17 cellular contexts compared by ENCODE assay signal in genomic region chr4:87966095-87966496, GRCh38. TPM values are rescaled to one million over a fixed set of nuclear protein-coding genes. Genes with fewer than 3 reads are reported as not detected.
A peak's percentile ranks its signal among the peaks of the same experiment; 100 is the strongest.
DNase-seq lines count a peak whose midpoint lies in the region; ATAC-seq, FAIRE-seq and TF ChIP-seq lines count a peak whose summit lies in the region.
"Had no signal": no experiment of that assay in that cellular context is flagged by ENCODE, and none has a peak within 500 bp of the region (broad histone marks: within the 10 kb centered on the region; RNA-seq: fewer than 3 reads in every experiment).

No MANE protein-coding gene starts in this region.

- H3K27ac Mint-ChIP-seq in stimulated activated effector memory CD8-positive, alpha-beta T cell treated with anti-CD3 and anti-CD28 coated beads, Interleukin-12 subunit alpha, Interleukin-12 subunit beta, amount 100 ng/mL, for 72 hours: no peak overlapping the region
- H3K27ac Mint-ChIP-seq: CD14-positive monocyte; CD8-positive, alpha-beta T cell had no signal

- ATAC-seq in K562 (no peak; the same call in 2 of the 3 replicates), gastroesophageal sphincter (peak; percentile 16), GM21381 (IDR thresholded peaks at IDR 0.05; ENCODE audit: unreplicated experiment) (no peak)
- peak; percentile 44 for ATAC-seq in stimulated activated effector memory CD8-positive, alpha-beta T cell treated with anti-CD3 and anti-CD28 coated beads, Interleukin-12 subunit alpha, Interleukin-12 subunit beta, amount 100 ng/mL, for 72 hours
- ATAC-seq: A549; CD8-positive, alpha-beta T cell; HCT116 had no signal

- in situ Hi-C loops in K562 (cut with MboI): no loop called here
- in situ Hi-C loops in HAP-1 (cut with MboI; ENCODE audit: low sequenced_read_pairs): loop anchor here (10.0 kb wide), 1 partner anchor 111 kb away; no protein-coding TSS in a partner anchor

- H3K36me3 ChIP-seq in K562 (ENCODE audit: control insufficient read depth, insufficient read depth, low read length) (no peaks in the 10 kb centered on the region), gastroesophageal sphincter (no peaks in the 10 kb centered on the region), A673 (ENCODE audit: insufficient read depth, low read length, poor library complexity, severe bottlenecking) (no peaks in the 10 kb centered on the region), HAP-1 (replicated peaks) (no peaks in the 10 kb centered on the region)

- TF ChIP-seq POLR2A in K562 (conservative IDR thresholded peaks at IDR 0.05) (no peak), gastroesophageal sphincter (IDR thresholded peaks at IDR 0.05) (no peak)

- no TSS peak for BruUV-seq in K562 (replicated peaks; lab: Mats Ljungman, UMichigan)
- BruUV-seq in A673 (replicated peaks; lab: Mats Ljungman, UMichigan): no TSS peak

- H3K27me3 ChIP-seq in K562 (ENCODE audit: control insufficient read depth in 2 of 2, insufficient read depth in 2 of 2, low read length in 2 of 2): peaks cover 2 to 21% of the 10 kb centered on the region in 2 experiments; a peak in 3 of 5 replicates
- peaks cover 5% of the 10 kb centered on the region for H3K27me3 ChIP-seq in gastroesophageal sphincter
- no peaks in the 10 kb centered on the region for H3K27me3 ChIP-seq in A673 (replicated peaks; ENCODE audit: insufficient read depth, low read depth, low read length, poor library complexity)
- peaks cover 33% of the 10 kb centered on the region for H3K27me3 ChIP-seq in HAP-1 (ENCODE audit: low read depth)

- H3K36me3 Mint-ChIP-seq in stimulated activated effector memory CD8-positive, alpha-beta T cell treated with anti-CD3 and anti-CD28 coated beads, Interleukin-12 subunit alpha, Interleukin-12 subunit beta, amount 100 ng/mL, for 72 hours: no peaks in the 10 kb centered on the region
- H3K36me3 Mint-ChIP-seq: CD14-positive monocyte; CD8-positive, alpha-beta T cell had no signal

- H3K4me3 Mint-ChIP-seq in stimulated activated effector memory CD8-positive, alpha-beta T cell treated with anti-CD3 and anti-CD28 coated beads, Interleukin-12 subunit alpha, Interleukin-12 subunit beta, amount 100 ng/mL, for 72 hours: no peak overlapping the region
- H3K4me3 Mint-ChIP-seq: CD14-positive monocyte; CD8-positive, alpha-beta T cell had no signal

- CTCF ChIA-PET in K562 (lab: Yijun Ruan, JAX; ENCODE audit: low intra/inter-chr PET ratio) (interaction anchor here (0.5 kb wide), 1 partner anchor 8 kb away, joined by 3 read pairs; no protein-coding TSS in a partner anchor), A673 (lab: Charles Lee) (no interaction called here)

- no peaks in the 10 kb centered on the region for H3K9me3 Mint-ChIP-seq in stimulated activated effector memory CD8-positive, alpha-beta T cell treated with anti-CD3 and anti-CD28 coated beads, Interleukin-12 subunit alpha, Interleukin-12 subunit beta, amount 100 ng/mL, for 72 hours
- H3K9me3 Mint-ChIP-seq: CD14-positive monocyte; CD8-positive, alpha-beta T cell had no signal

- no peak overlapping the region for H3K9ac ChIP-seq in K562 (ENCODE audit: insufficient read depth in 1 of 2, low read depth in 2 of 2, low read length in 2 of 2)

- TF ChIP-seq CTCF in K562 (IDR thresholded peaks at IDR 0.05 in 2 of 3, conservative IDR thresholded peaks at IDR 0.05 in 1 of 3; ENCODE audit: insufficient read depth in 2 of 3, low read depth in 1 of 3, low read length in 3 of 3) (no peak), gastroesophageal sphincter (IDR thresholded peaks at IDR 0.05) (no peak), A673 (conservative IDR thresholded peaks at IDR 0.05; ENCODE audit: low read depth, low read length) (no peak)

- no peaks in the 10 kb centered on the region for H3K9me1 ChIP-seq in K562 (ENCODE audit: control insufficient read depth, insufficient read depth, low read length)

- 12% methylated on average over 8 of the region's 9 CpGs for WGBS in K562 (ENCODE audit: insufficient coverage, low coverage, missing lambda C conversion rate)
- WGBS in gastroesophageal sphincter (ENCODE audit: low coverage in 1 of 2), 2 donors: no CpG with 5 or more reads among the region's 9 CpGs

- no peaks in the 10 kb centered on the region for H3K79me2 ChIP-seq in K562 (ENCODE audit: control insufficient read depth, insufficient read depth, low read length)

- no peak overlapping the region for H3K27ac ChIP-seq in K562 (ENCODE audit: extremely low read depth, low read depth, low read length)
- no peak overlapping the region for H3K27ac ChIP-seq in gastroesophageal sphincter
- no peak overlapping the region for H3K27ac ChIP-seq in A673 (ENCODE audit: low read depth, low read length, poor library complexity, severe bottlenecking)
- H3K27ac ChIP-seq: A549, HL-60 had no signal

- no peak for TF ChIP-seq RAD21 in K562 (CRISPR knock-in tag; conservative IDR thresholded peaks at IDR 0.05 in 1 of 2, IDR thresholded peaks at IDR 0.05 in 1 of 2)

- intact Hi-C loops in K562 (cut with micrococcal nuclease) (no loop called here), A673 (cut with micrococcal nuclease; ENCODE audit: unreplicated experiment) (no loop called here)

- H3K4me2 ChIP-seq in K562 (ENCODE audit: insufficient read depth, low read length): no peak overlapping the region
- H3K4me2 ChIP-seq: A549 had no signal

- POLR2A ChIA-PET in K562 (lab: Yijun Ruan, JAX) (interaction anchor here (0.8 kb wide), 1 partner anchor 11 kb away, joined by 3 read pairs; no protein-coding TSS in a partner anchor), A673 (lab: Charles Lee; ENCODE audit: low non-redundant PET) (no interaction called here)

- DNase-seq in K562 (ENCODE audit: extremely low read depth in 1 of 4, low spot score in 3 of 4) (no peak), A673 (ENCODE audit: low spot score) (no peak), HAP-1 (ENCODE audit: low spot score in 2 of 2) (no peak)
- DNase-seq in stimulated activated effector memory CD8-positive, alpha-beta T cell treated with anti-CD3 and anti-CD28 coated beads, Interleukin-12 subunit alpha, Interleukin-12 subunit beta, amount 100 ng/mL, for 72 hours (ENCODE audit: low spot score in 2 of 2): no peak
- DNase-seq: CD8-positive, alpha-beta T cell; COR-L47; DMS153; DND-41; GDM1 had no signal

- no peaks in the 10 kb centered on the region for H4K20me1 ChIP-seq in K562 (replicated peaks; ENCODE audit: control insufficient read depth, insufficient read depth, low read length)

- no peak overlapping the region for H2AFZ ChIP-seq in K562 (ENCODE audit: low read depth, low read length)

- TF ChIP-seq EP300 in K562 (IDR thresholded peaks at IDR 0.05; ENCODE audit: low read length): no peak
- TF ChIP-seq EP300 in gastroesophageal sphincter (IDR thresholded peaks at IDR 0.05): no peak

- no peaks in the 10 kb centered on the region for H3K4me1 Mint-ChIP-seq in stimulated activated effector memory CD8-positive, alpha-beta T cell treated with anti-CD3 and anti-CD28 coated beads, Interleukin-12 subunit alpha, Interleukin-12 subunit beta, amount 100 ng/mL, for 72 hours
- H3K4me1 Mint-ChIP-seq: CD14-positive monocyte had no signal

- no peaks in the 10 kb centered on the region for H3K9me3 ChIP-seq in K562 (replicated peaks; ENCODE audit: control insufficient read depth, insufficient read depth, low read depth, low read length)
- no peaks in the 10 kb centered on the region for H3K9me3 ChIP-seq in gastroesophageal sphincter
- H3K9me3 ChIP-seq in A673 (ENCODE audit: low read depth, low read length, poor library complexity, severe bottlenecking): no peaks in the 10 kb centered on the region
- H3K9me3 ChIP-seq in HAP-1: no peaks in the 10 kb centered on the region
- H3K9me3 ChIP-seq: A549 had no signal

- H3K4me1 ChIP-seq in K562 (replicated peaks in 1 of 2; ENCODE audit: control insufficient read depth in 2 of 2, insufficient read depth in 2 of 2, low read length in 2 of 2) (peaks cover 0 to 10% of the 10 kb centered on the region in 2 experiments; a peak in 2 of 5 replicates), gastroesophageal sphincter (no peaks in the 10 kb centered on the region), A673 (ENCODE audit: insufficient read depth, low read length, poor library complexity, severe bottlenecking) (no peaks in the 10 kb centered on the region), HAP-1 (no peaks in the 10 kb centered on the region)

- FAIRE-seq in K562 (lab: Jason Lieb, UNC): no peak
- FAIRE-seq: A549, D721Med, GM12892 had no signal

- H3K4me3 ChIP-seq in K562: no peak overlapping the region
- no peak overlapping the region for H3K4me3 ChIP-seq in gastroesophageal sphincter
- H3K4me3 ChIP-seq in A673 (ENCODE audit: low read depth, low read length, poor library complexity, severe bottlenecking): no peak overlapping the region
- no peak overlapping the region for H3K4me3 ChIP-seq in HAP-1
- H3K4me3 ChIP-seq: A549 had no signal

RNA-seq across cellular contexts. Expression of gene SPP1, which starts 9.4 kb away (rescaled TPM):
- not detected in 2 replicates for total RNA-seq in K562 (2011; cell fraction: chromatin; rRNA removed; ENCODE audit: low replicate concordance)
- total RNA-seq in K562 (2011; cell fraction: nucleolus; rRNA removed): not detected in 2 replicates
- not detected in 2 replicates for total RNA-seq in K562 (2011; cell fraction: nucleoplasm; rRNA removed)
- total RNA-seq in K562 (2014; rRNA removed) (not detected in 2 replicates), K562 (2014; rRNA removed; fragmentation: Illumina TruSeq; extraction: Trizol) (not detected in 2 replicates), K562 (2015; rRNA removed; fragmentation: Illumina TruSeq; extraction: Trizol) (not detected in 2 replicates), K562 (2021) (0.64 and 0.81 TPM in 2 replicates), gastroesophageal sphincter (10 to 100 TPM in 2 of 4 donors, 1 to 10 TPM in 2; 5.6 to 37.8 (median 10.3) TPM), A673 (2021) (0.87 and 0.99 TPM in 2 replicates)
- polyA plus RNA-seq in K562 (2011; rRNA removed) (not detected in 2 replicates), K562 (2014; fragmentation: Illumina TruSeq; extraction: Trizol) (not detected in 2 replicates), K562 (2014; fragmentation: Nextera tagmentation; extraction: Ambion mirVana) (under 1 TPM in 1 of 2 experiments, not detected in 1; 0.10 TPM), K562 (2014; rRNA removed) (not detected in 2 replicates)
- 0.16 TPM in 1 of 2 replicates, not detected in the other for polyA plus RNA-seq in K562 (2011; cell fraction: cytosol; rRNA removed)
- not detected in 2 replicates for polyA plus RNA-seq in K562 (2011; cell fraction: nucleus; rRNA removed)
- 0.11 TPM in 1 of 2 replicates, not detected in the other for polyA plus RNA-seq in K562 (2012)
- not detected in 2 replicates for polyA minus RNA-seq in K562 (2011; rRNA and poly(A)+ RNA removed)
- 1.1 TPM in 1 of 2 replicates, not detected in the other for polyA minus RNA-seq in K562 (2011; cell fraction: cytosol; rRNA and poly(A)+ RNA removed)
- not detected in 2 replicates for polyA minus RNA-seq in K562 (2011; cell fraction: nucleus; rRNA and poly(A)+ RNA removed)
- total RNA-seq: CD8-positive, alpha-beta T cell had no signal
- polyA plus RNA-seq: CD14-positive monocyte had no signal

RNA-seq across cellular contexts. Expression of gene PKD2, which starts 41.3 kb away (rescaled TPM):
- 1.6 and 2.1 TPM in 2 replicates for total RNA-seq in K562 (2011; cell fraction: chromatin; rRNA removed; ENCODE audit: low replicate concordance)
- total RNA-seq in K562 (2011; cell fraction: nucleolus; rRNA removed): 0.50 and 1.1 TPM in 2 replicates
- 0.53 and 0.59 TPM in 2 replicates for total RNA-seq in K562 (2011; cell fraction: nucleoplasm; rRNA removed)
- total RNA-seq in K562 (2014; rRNA removed): 0.12 and 0.45 TPM in 2 replicates
- total RNA-seq in K562 (2014; rRNA removed; fragmentation: Illumina TruSeq; extraction: Trizol): 0.58 and 0.89 TPM in 2 replicates
- total RNA-seq in K562 (2015; rRNA removed; fragmentation: Illumina TruSeq; extraction: Trizol): 0.87 and 1.2 TPM in 2 replicates
- 0.45 and 0.47 TPM in 2 replicates for total RNA-seq in K562 (2021)
- polyA plus RNA-seq in K562 (2011; rRNA removed): 0.35 and 0.57 TPM in 2 replicates
- 0.06 and 0.34 TPM in 2 replicates for polyA plus RNA-seq in K562 (2011; cell fraction: cytosol; rRNA removed)
- 0.53 and 1.3 TPM in 2 replicates for polyA plus RNA-seq in K562 (2011; cell fraction: nucleus; rRNA removed)
- polyA plus RNA-seq in K562 (2012): 0.39 and 0.96 TPM in 2 replicates
- polyA plus RNA-seq in K562 (2014; fragmentation: Illumina TruSeq; extraction: Trizol): 0.34 and 0.36 TPM in 2 replicates
- polyA plus RNA-seq in K562 (2014; fragmentation: Nextera tagmentation; extraction: Ambion mirVana): under 1 TPM; 0.11 to 0.14 TPM
- polyA plus RNA-seq in K562 (2014; rRNA removed): 0.38 and 0.49 TPM in 2 replicates
- polyA minus RNA-seq in K562 (2011; rRNA and poly(A)+ RNA removed): 1.0 and 1.7 TPM in 2 replicates
- 0.29 and 0.64 TPM in 2 replicates for polyA minus RNA-seq in K562 (2011; cell fraction: cytosol; rRNA and poly(A)+ RNA removed)
- 0.27 and 1.1 TPM in 2 replicates for polyA minus RNA-seq in K562 (2011; cell fraction: nucleus; rRNA and poly(A)+ RNA removed)
- 100 to 1,000 TPM in 3 of 4 donors, 10 to 100 TPM in 1; 84.5 to 125 (median 117) TPM for total RNA-seq in gastroesophageal sphincter
- 10.0 and 10.8 TPM in 2 replicates for total RNA-seq in A673 (2021)

Comparison
In these comparisons a context has a peak if more than half of its experiments do, and no peak if none do; other contexts are left out.
1. ATAC-seq: peak in gastroesophageal sphincter (single experiment) and stimulated activated effector memory CD8-positive, alpha-beta T cell treated with anti-CD3 and anti-CD28 coated beads, Interleukin-12 subunit alpha, Interleukin-12 subunit beta, amount 100 ng/mL, for 72 hours (single experiment); none in K562 (single experiment) and GM21381 (single experiment).